ENCODE assay signal across 11 cellular contexts in genomic region chr15:39404767-39405173, GRCh38.
DNase-seq lines count a peak whose midpoint lies in the region; ATAC-seq, FAIRE-seq and TF ChIP-seq lines count a peak whose summit lies in the region.
"Had no signal": no experiment of that assay in that cellular context is flagged by ENCODE, and none has a peak within 500 bp of the region (broad histone marks: within the 10 kb centered on the region; RNA-seq: fewer than 3 reads in every experiment).

No MANE protein-coding gene starts in this region.

- TF ChIP-seq CTCF in RWPE2 (IDR thresholded peaks at IDR 0.05; ENCODE audit: poor library complexity, severe bottlenecking), result no peak

- no peak overlapping the region for H3K4me3 ChIP-seq in RWPE2 (ENCODE audit: severe bottlenecking)

- H3K27me3 ChIP-seq in RWPE2 (ENCODE audit: insufficient read depth, poor library complexity, severe bottlenecking), result no peaks in the 10 kb centered on the region

- H3K36me3 ChIP-seq in RWPE2 (ENCODE audit: low read depth), result no peaks in the 10 kb centered on the region

- peak; percentile 44 for DNase-seq in H54 (ENCODE audit: insufficient read length, low spot score)
- peak; percentile 92 for DNase-seq in RWPE2 (ENCODE audit: low spot score)
- DNase-seq in fibroblast of peridontal ligament (ENCODE audit: extremely low read depth), result peak; percentile 99
- peak; percentile 46 for DNase-seq in renal cortical epithelial cell (ENCODE audit: low read depth)
- DNase-seq in activated CD8-positive, alpha-beta memory T cell treated with anti-CD3 and anti-CD28 coated beads, Interleukin-2, amount 50 U/mL, for 4 hours, result no peak
- DNase-seq: NCI-H510A treated with DMSO at 0.1 percent for 48 hours had no signal

- H3K4me1 ChIP-seq in RWPE2 (ENCODE audit: insufficient read depth, poor library complexity, severe bottlenecking), result peaks cover 24% of the 10 kb centered on the region

- peak; percentile 98 for FAIRE-seq in H54 (lab: Jason Lieb, UNC)
- FAIRE-seq: G401.6, TTC549 had no signal

- H3K27ac ChIP-seq in RWPE2 (ENCODE audit: poor library complexity, severe bottlenecking), result peak overlapping the region; percentile 90

- TF ChIP-seq POLR2A in H54 (IDR thresholded peaks at IDR 0.05; ENCODE audit: low read depth, low read length), result no peak

- ATAC-seq in RWPE2 (ENCODE audit: low read depth) (peak; percentile 92), HG03025 (IDR thresholded peaks at IDR 0.05; ENCODE audit: low FRiP score, unreplicated experiment) (no peak), GM21515 (IDR thresholded peaks at IDR 0.05; ENCODE audit: unreplicated experiment) (no peak), GM19467 (IDR thresholded peaks at IDR 0.05; ENCODE audit: unreplicated experiment) (no peak)

- no peaks in the 10 kb centered on the region for H3K9me3 ChIP-seq in RWPE2 (ENCODE audit: severe bottlenecking)
